Comparison of ENCODE assay signal across 21 cellular contexts in genomic region chr3:153829596-153830170, GRCh38.
A peak's percentile ranks its signal among the peaks of the same experiment; 100 is the strongest.
DNase-seq lines count a peak whose midpoint lies in the region; TF ChIP-seq lines count a peak whose summit lies in the region.
"Had no signal": no experiment of that assay in that cellular context is flagged by ENCODE, and none has a peak within 500 bp of the region (broad histone marks: within the 10 kb centered on the region; RNA-seq: fewer than 3 reads in every experiment).

No MANE protein-coding gene starts in this region.

- intact Hi-C loops in stomach (cut with DNase I; ENCODE audit: low total_unique reads): no loop called here

- DNase-seq in NOMO-1 (lab: John Stamatoyannopoulos, UW; ENCODE audit: unreplicated experiment in 2 of 2) (peak; percentile 4 to 77), NOMO-1 treated with dmso at 0.1 percent for 144 hours (lab: John Stamatoyannopoulos, UW; ENCODE audit: unreplicated experiment) (no peak), RKO (ENCODE audit: low spot score) (peak; percentile 46), choroid plexus epithelial cell (ENCODE audit: low read depth) (peak; percentile 30), pulmonary artery endothelial cell (ENCODE audit: low read depth, low spot score) (peak; percentile 76), DMS53 (lab: John Stamatoyannopoulos, UW) (no peak), stomach (no peak), NCI-H2171 treated with DMSO at 0.1 percent for 48 hours (lab: John Stamatoyannopoulos, UW) (no peak)
- DNase-seq: activated CD4-positive, alpha-beta T cell treated with anti-CD3 and anti-CD28 coated beads, Interleukin-2, amount 50 U/mL, for 1 hour; amniotic stem cell; CD4-positive, CD25-positive, alpha-beta regulatory T cell; colonic mucosa; DMS79 treated with DMSO at 0.1 percent for 48 hours; hypothalamus; NCI-H2029 treated with DMSO at 0.1 percent for 48 hours; NCI-H748 treated with DMSO at 0.1 percent for 48 hours; pancreas; small intestine; stimulated activated naive CD4-positive, alpha-beta T cell had no signal

- 63 to 77% (median 75%) methylated on average over 2 of the region's 2 CpGs for WGBS in stomach, 5 donors

- no peaks in the 10 kb centered on the region for H3K27me3 ChIP-seq in stomach
- H3K27me3 ChIP-seq: colonic mucosa, esophagus muscularis mucosa, pancreas had no signal

- no peak overlapping the region for H3K27ac ChIP-seq in stomach
- H3K27ac ChIP-seq: 22Rv1, colonic mucosa, esophagus muscularis mucosa, pancreas had no signal

- H3K4me1 ChIP-seq in stomach: no peaks in the 10 kb centered on the region
- H3K4me1 ChIP-seq: colonic mucosa, esophagus muscularis mucosa had no signal

- TF ChIP-seq CTCF in choroid plexus epithelial cell (conservative IDR thresholded peaks at IDR 0.05; ENCODE audit: low read depth, low read length): no peak
- no peak for TF ChIP-seq CTCF in stomach (IDR thresholded peaks at IDR 0.05)

- TF ChIP-seq EP300 in stomach (IDR thresholded peaks at IDR 0.05): no peak

- no peak overlapping the region for H3K4me3 ChIP-seq in choroid plexus epithelial cell (ENCODE audit: low read depth, low read length)
- no peak overlapping the region for H3K4me3 ChIP-seq in stomach
- H3K4me3 ChIP-seq: colonic mucosa, esophagus muscularis mucosa, pancreas had no signal

- H3K36me3 ChIP-seq in stomach: no peaks in the 10 kb centered on the region
- H3K36me3 ChIP-seq: colonic mucosa, esophagus muscularis mucosa, pancreas had no signal

- H3K9me3 ChIP-seq in stomach: no peaks in the 10 kb centered on the region
- H3K9me3 ChIP-seq: colonic mucosa, esophagus muscularis mucosa, pancreas had no signal

- TF ChIP-seq POLR2A in stomach (IDR thresholded peaks at IDR 0.05): no peak

Comparison
In these comparisons a context has a peak if more than half of its experiments do, and no peak if none do; other contexts are left out.
1. DNase-seq: peak in NOMO-1 (2 of 2), RKO (single experiment), choroid plexus epithelial cell (single experiment) and pulmonary artery endothelial cell (single experiment); none in NOMO-1 treated with dmso at 0.1 percent for 144 hours (single experiment), DMS53 (single experiment), stomach (single experiment) and NCI-H2171 treated with DMSO at 0.1 percent for 48 hours (single experiment).